ENCODE assay signal across 32 cellular contexts in genomic region chr2:45293182-45293581, GRCh38.
DNase-seq lines count a peak whose midpoint lies in the region; FAIRE-seq and TF ChIP-seq lines count a peak whose summit lies in the region.
"Had no signal": no experiment of that assay in that cellular context is flagged by ENCODE, and none has a peak within 500 bp of the region (broad histone marks: within the 10 kb centered on the region; RNA-seq: fewer than 3 reads in every experiment).

No MANE protein-coding gene starts in this region.

- no peaks in the 10 kb centered on the region for H3K36me3 Mint-ChIP-seq in nephron (ENCODE audit: low read depth)
- H3K36me3 Mint-ChIP-seq: activated naive CD8-positive, alpha-beta T cell treated with anti-CD3 and anti-CD28 coated beads, Interleukin-2, amount 10 ng/mL, durations not matched to agents 7 days and 5 days; CD4-positive, CD25-positive, alpha-beta regulatory T cell; neural progenitor cell; stimulated activated memory B cell treated with anti-CD40 and anti-IgM and Interleukin-4, amounts not matched to agents 10 μg/mL and 1 μg/mL and 100 μg/mL, for 72 hours had no signal

- H3K27me3 ChIP-seq in H7 (ENCODE audit: control insufficient read depth, insufficient read depth, low read length): no peaks in the 10 kb centered on the region; the same call in 1 of the 2 replicates
- H3K27me3 ChIP-seq: MG63, neural progenitor cell, sigmoid colon, SJSA1, upper lobe of right lung had no signal

- DNase-seq in CMK (ENCODE audit: low read depth) (peak; percentile 46), NCI-H226 (peak; percentile 49), choroid plexus epithelial cell (ENCODE audit: low read depth) (peak; percentile 72), H7 (no peak), D721Med (ENCODE audit: insufficient read length, low spot score) (no peak), medulla oblongata (ENCODE audit: extremely low spot score) (no peak), HCEC 1CT (no peak)
- DNase-seq: activated CD4-positive, alpha-beta T cell treated with anti-CD3 and anti-CD28 coated beads for 36 hours; activated CD8-positive, alpha-beta memory T cell treated with anti-CD3 and anti-CD28 coated beads for 24 hours; activated effector memory CD4-positive, alpha-beta T cell treated with anti-CD3 and anti-CD28 coated beads, Interleukin-2, amount 50 U/mL, for 16 hours; activated naive CD8-positive, alpha-beta T cell treated with anti-CD3 and anti-CD28 coated beads, Interleukin-2, amount 10 ng/mL, durations not matched to agents 7 days and 5 days; activated T-cell treated with anti-CD3 and anti-CD28 coated beads, Interleukin-2, amount 50 U/mL, for 1 hour; CD4-positive, CD25-positive, alpha-beta regulatory T cell; DMS 273 treated with DMSO at 0.1 percent for 48 hours; GDM1; KBM-7; left colon; mesenchymal stem cell; MG63; NCI-H1105 treated with DMSO at 0.1 percent for 48 hours; NCI-H2029; NCI-H69; psoas muscle; sigmoid colon; stimulated activated CD4-positive, alpha-beta T cell treated with anti-CD3 and anti-CD28 coated beads, Interleukin-4, amount 100 ng/mL, for 4 hours; upper lobe of right lung had no signal

- H3K4me3 ChIP-seq in choroid plexus epithelial cell (ENCODE audit: low read depth, low read length) (no peak overlapping the region), H7 (ENCODE audit: insufficient read depth, low read depth, low read length) (no peak overlapping the region)
- H3K4me3 ChIP-seq: MG63, neural progenitor cell, psoas muscle, sigmoid colon, SJSA1, upper lobe of right lung had no signal

- H3K36me3 ChIP-seq in H7 (replicated peaks; ENCODE audit: control insufficient read depth, insufficient read depth, low read length): no peaks in the 10 kb centered on the region; the same call in 1 of the 2 replicates
- H3K36me3 ChIP-seq: MG63, neural progenitor cell, sigmoid colon, SJSA1, upper lobe of right lung had no signal

- H3K27ac Mint-ChIP-seq in nephron: peak overlapping the region in 2 of 3 experiments; percentile 74 to 77
- H3K27ac Mint-ChIP-seq: activated CD4-positive, alpha-beta T cell treated with anti-CD3 and anti-CD28 coated beads for 36 hours; activated naive CD8-positive, alpha-beta T cell treated with anti-CD3 and anti-CD28 coated beads, Interleukin-2, amount 10 ng/mL, durations not matched to agents 7 days and 5 days; neural progenitor cell; stimulated activated memory B cell treated with anti-CD40 and anti-IgM and Interleukin-4, amounts not matched to agents 10 μg/mL and 1 μg/mL and 100 μg/mL, for 72 hours had no signal

- TF ChIP-seq CTCF in choroid plexus epithelial cell (conservative IDR thresholded peaks at IDR 0.05; ENCODE audit: low read depth, low read length) (no peak), nephron (IDR thresholded peaks at IDR 0.05; ENCODE audit: unreplicated experiment in 3 of 3) (no peak), D721Med (IDR thresholded peaks at IDR 0.05; ENCODE audit: insufficient read depth, missing control alignments) (no peak)

- no peak for FAIRE-seq in D721Med (lab: Jason Lieb, UNC)
- FAIRE-seq: H54, HTR-8/SVneo had no signal

- no peak overlapping the region for H3K4me3 Mint-ChIP-seq in nephron
- H3K4me3 Mint-ChIP-seq: activated CD4-positive, alpha-beta T cell treated with anti-CD3 and anti-CD28 coated beads for 36 hours; activated naive CD8-positive, alpha-beta T cell treated with anti-CD3 and anti-CD28 coated beads, Interleukin-2, amount 10 ng/mL, durations not matched to agents 7 days and 5 days; CD4-positive, CD25-positive, alpha-beta regulatory T cell; neural progenitor cell; stimulated activated memory B cell treated with anti-CD40 and anti-IgM and Interleukin-4, amounts not matched to agents 10 μg/mL and 1 μg/mL and 100 μg/mL, for 72 hours had no signal

- H3K9me3 Mint-ChIP-seq in nephron: no peaks in the 10 kb centered on the region
- H3K9me3 Mint-ChIP-seq: activated naive CD8-positive, alpha-beta T cell treated with anti-CD3 and anti-CD28 coated beads, Interleukin-2, amount 10 ng/mL, durations not matched to agents 7 days and 5 days; stimulated activated memory B cell treated with anti-CD40 and anti-IgM and Interleukin-4, amounts not matched to agents 10 μg/mL and 1 μg/mL and 100 μg/mL, for 72 hours had no signal

- peaks cover 44% of the 10 kb centered on the region for H3K4me1 Mint-ChIP-seq in nephron
- H3K4me1 Mint-ChIP-seq: activated naive CD8-positive, alpha-beta T cell treated with anti-CD3 and anti-CD28 coated beads, Interleukin-2, amount 10 ng/mL, durations not matched to agents 7 days and 5 days; CD4-positive, CD25-positive, alpha-beta regulatory T cell; neural progenitor cell; stimulated activated memory B cell treated with anti-CD40 and anti-IgM and Interleukin-4, amounts not matched to agents 10 μg/mL and 1 μg/mL and 100 μg/mL, for 72 hours had no signal

- peaks cover 15% of the 10 kb centered on the region for H3K27me3 Mint-ChIP-seq in nephron (ENCODE audit: low read depth)

Comparison
In these comparisons a context has a peak if more than half of its experiments do, and no peak if none do; other contexts are left out.
1. DNase-seq: peak in CMK (single experiment), NCI-H226 (single experiment) and choroid plexus epithelial cell (single experiment); none in H7 (single experiment), D721Med (single experiment), medulla oblongata (single experiment) and HCEC 1CT (single experiment).